17 cellular contexts compared by ENCODE assay signal in the genomic region with DNA sequence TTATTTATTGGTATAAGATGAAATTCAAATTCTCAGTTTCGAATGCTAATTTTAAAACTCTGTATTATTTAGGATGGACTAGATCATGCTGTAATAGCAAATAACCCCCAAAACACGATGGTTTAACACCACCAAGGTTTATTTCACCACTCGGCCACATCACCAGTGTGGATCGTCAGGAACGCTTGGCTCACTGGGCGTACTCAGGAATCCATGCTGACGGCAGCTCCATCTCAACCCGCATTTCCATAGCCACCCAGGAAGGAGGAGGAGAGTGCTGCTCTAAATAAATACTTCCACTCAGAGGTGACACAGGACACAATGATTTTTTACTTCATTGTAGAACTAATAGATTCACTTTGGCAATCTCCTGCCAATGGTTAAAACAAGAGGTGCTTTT.
"Had no signal": no experiment of that assay in that cellular context is flagged by ENCODE, and none has a peak within 500 bp of the region (broad histone marks: within the 10 kb centered on the region; RNA-seq: fewer than 3 reads in every experiment).

No MANE protein-coding gene starts in this region.

- DNase-seq: KBM-7, MG63, NCI-H1092 treated with DMSO at 0.1 percent for 48 hours, NCI-H1436, NCI-H187, NCI-H2029, NCI-H2081 treated with DMSO at 0.1 percent for 48 hours, NCI-H2171, NCI-H226, NCI-H446, NCI-H510A, NCI-H524 treated with DMSO at 0.1 percent for 48 hours, NCI-H69, NCI-H774, SHP77 had no signal

- H3K27ac ChIP-seq: RWPE1 had no signal

- H3K4me3 ChIP-seq: MG63 had no signal

- ATAC-seq: Panc1 had no signal

- H3K36me3 ChIP-seq: MG63 had no signal

- H3K9me3 ChIP-seq: MG63 had no signal
